ENCODE assay signal across 20 cellular contexts in the genomic region with DNA sequence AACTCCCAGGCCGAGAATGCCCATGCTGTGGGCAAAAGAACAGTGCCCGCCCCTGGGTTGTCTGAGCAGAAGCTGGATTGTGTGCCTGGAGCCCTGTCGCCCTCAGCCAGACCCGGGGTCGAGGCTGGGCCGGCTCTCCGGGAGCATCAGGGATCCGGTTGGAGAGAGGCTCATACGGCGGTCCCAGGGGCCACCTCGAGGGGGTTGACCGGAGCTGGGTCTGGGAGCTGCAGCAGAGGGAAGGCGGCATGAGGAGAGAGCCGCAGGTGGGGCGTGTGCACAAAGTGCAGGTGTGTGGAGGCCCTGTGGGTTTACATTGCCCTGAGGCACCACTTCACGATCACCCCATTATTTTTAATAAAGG. TPM values are rescaled to one million over a fixed set of nuclear protein-coding genes. Genes with fewer than 3 reads are reported as not detected.
DNase-seq lines count a peak whose midpoint lies in the region; FAIRE-seq and TF ChIP-seq lines count a peak whose summit lies in the region.
"Had no signal": no experiment of that assay in that cellular context is flagged by ENCODE, and none has a peak within 500 bp of the region (broad histone marks: within the 10 kb centered on the region; RNA-seq: fewer than 3 reads in every experiment).

No MANE protein-coding gene starts in this region.

- no peak for TF ChIP-seq CTCF in kidney (IDR thresholded peaks at IDR 0.05; ENCODE audit: borderline replicate concordance, extremely low read depth, insufficient read depth)

- no peak overlapping the region for H3K4me3 ChIP-seq in kidney (ENCODE audit: low read length in 2 of 2)
- no peak overlapping the region for H3K4me3 ChIP-seq in skeletal muscle tissue (ENCODE audit: low read length in 3 of 3)
- H3K4me3 ChIP-seq: BLaER1, SJSA1 had no signal

- H3K9me3 ChIP-seq in kidney (ENCODE audit: control insufficient read depth in 1 of 2, low read length in 2 of 2) (no peaks in the 10 kb centered on the region), skeletal muscle tissue (ENCODE audit: control insufficient read depth in 3 of 3, low read length in 3 of 3) (no peaks in the 10 kb centered on the region)
- H3K9me3 ChIP-seq: SJSA1 had no signal

- DNase-seq in activated CD8-positive, alpha-beta memory T cell treated with anti-CD3 and anti-CD28 coated beads, Interleukin-2, amount 50 U/mL, for 48 hours: peak; percentile 46
- DNase-seq in activated CD8-positive, alpha-beta memory T cell treated with anti-CD3 and anti-CD28 coated beads for 24 hours: no peak
- DNase-seq in NCI-H146 treated with DMSO at 0.1 percent for 48 hours (lab: John Stamatoyannopoulos, UW; ENCODE audit: unreplicated experiment) (peak; percentile 95), kidney (peak; percentile 68), middle frontal gyrus (ENCODE audit: extremely low spot score, low spot score) (no peak), mesenteric fat pad (ENCODE audit: low spot score) (no peak)
- DNase-seq in activated CD4-positive, alpha-beta T cell treated with anti-CD3 and anti-CD28 coated beads for 48 hours: no peak
- DNase-seq: H7; KBM-7; NCI-H187; NCI-H446; NCI-H69; NK-92 treated with Interleukin-12 subunit alpha and Interleukin-12 subunit beta, amount 100 ng/mL, for 24 hours; OCI-M1 had no signal

- no peak overlapping the region for H3K9ac ChIP-seq in kidney (ENCODE audit: low read length in 2 of 2)
- peak overlapping the region in 2 of 3 donors; percentile 32 to 42 for H3K9ac ChIP-seq in skeletal muscle tissue (ENCODE audit: low read depth in 1 of 3, low read length in 3 of 3)
- H3K9ac ChIP-seq: BLaER1 had no signal

- no peaks in the 10 kb centered on the region for H3K27me3 ChIP-seq in skeletal muscle tissue (ENCODE audit: control insufficient read depth in 3 of 3, insufficient read depth in 3 of 3, low read length in 3 of 3)
- H3K27me3 ChIP-seq: BLaER1, SJSA1 had no signal

- peaks cover 0 to 26% of the 10 kb centered on the region in 2 donors for H3K4me1 ChIP-seq in kidney (ENCODE audit: control insufficient read depth in 1 of 2, insufficient read depth in 1 of 2, low read depth in 1 of 2, low read length in 2 of 2)
- H3K4me1 ChIP-seq in skeletal muscle tissue (ENCODE audit: control insufficient read depth in 3 of 3, insufficient read depth in 3 of 3, low read length in 3 of 3): peaks cover 43 to 57% (median 44%) of the 10 kb centered on the region in 3 donors
- H3K4me1 ChIP-seq: SJSA1 had no signal

- H3K36me3 ChIP-seq in kidney (ENCODE audit: control insufficient read depth in 1 of 2, insufficient read depth in 2 of 2, low read length in 2 of 2) (peaks cover 0 to 3% of the 10 kb centered on the region in 2 donors), skeletal muscle tissue (ENCODE audit: control insufficient read depth in 3 of 3, insufficient read depth in 3 of 3, low read length in 3 of 3) (peaks cover 0 to 6% (median 6%) of the 10 kb centered on the region in 3 donors)
- H3K36me3 ChIP-seq: SJSA1 had no signal

- H3K27ac ChIP-seq in kidney (ENCODE audit: low read depth in 2 of 2, low read length in 2 of 2) (no peak overlapping the region), skeletal muscle tissue (ENCODE audit: low read depth, low read length) (peak overlapping the region; percentile 70)
- H3K27ac ChIP-seq: BLaER1, SJSA1 had no signal

- intact Hi-C loops in kidney (cut with DNase I): no loop called here

- FAIRE-seq in kidney (lab: Jason Lieb, UNC): no peak
- FAIRE-seq: A204.1, GM19239 had no signal

RNA-seq across cellular contexts. Expression of a gene that starts 39.5 kb away (rescaled TPM):
- total RNA-seq in kidney: 61.2 TPM
- polyA plus RNA-seq in kidney (ENCODE audit: insufficient read depth, low read depth, low replicate concordance): 15.1 TPM
- total RNA-seq in skeletal muscle tissue: 22.4 TPM
- 45.2 TPM for total RNA-seq in mesenteric fat pad
- total RNA-seq: Daoy, SJSA1 had no signal

Comparison
In these comparisons a context has a peak if more than half of its experiments do, and no peak if none do; other contexts are left out.
1. DNase-seq: peak in activated CD8-positive, alpha-beta memory T cell treated with anti-CD3 and anti-CD28 coated beads, Interleukin-2, amount 50 U/mL, for 48 hours (single experiment), NCI-H146 treated with DMSO at 0.1 percent for 48 hours (single experiment) and kidney (single experiment); none in activated CD8-positive, alpha-beta memory T cell treated with anti-CD3 and anti-CD28 coated beads for 24 hours (single experiment), middle frontal gyrus (single experiment), activated CD4-positive, alpha-beta T cell treated with anti-CD3 and anti-CD28 coated beads for 48 hours (single experiment) and mesenteric fat pad (single experiment).
2. H3K9ac ChIP-seq: peak in skeletal muscle tissue (2 of 3); none in kidney (0 of 2).